8 cellular contexts compared by ENCODE assay signal in the genomic region with DNA sequence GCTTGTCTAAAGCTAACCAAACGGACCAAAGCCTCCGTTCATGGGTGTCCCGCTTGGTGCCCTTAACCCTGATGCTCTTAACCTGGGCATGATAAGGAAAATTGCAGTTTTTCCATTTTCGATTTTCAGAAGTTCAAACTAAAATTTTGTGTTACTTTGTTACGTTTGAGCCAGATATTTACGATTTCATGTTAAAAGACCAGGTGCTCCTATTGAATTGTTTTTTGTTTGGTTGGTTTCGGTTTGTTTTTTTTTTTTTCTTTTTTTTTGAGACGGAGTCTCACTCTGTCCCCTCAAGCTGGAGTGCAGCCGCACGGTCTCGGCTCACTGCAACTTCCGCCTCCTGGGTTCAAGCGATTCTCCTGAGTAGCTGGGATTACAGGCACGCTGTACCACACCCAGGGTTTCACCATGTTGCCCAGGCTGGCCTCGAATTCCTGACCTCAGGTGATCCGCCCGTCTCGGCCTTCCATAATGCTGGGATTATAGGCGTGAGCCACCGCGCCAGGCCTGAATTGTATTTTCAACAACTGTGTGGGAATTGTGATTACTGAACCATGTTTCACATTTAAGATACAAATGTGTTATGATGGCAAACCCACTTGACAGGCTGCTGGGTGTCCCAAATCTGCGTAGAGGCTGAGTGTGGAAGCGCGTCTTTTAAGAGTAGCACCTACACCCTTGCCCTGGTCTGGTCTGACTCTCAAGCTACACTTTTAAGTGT. TPM values are rescaled to one million over a fixed set of nuclear protein-coding genes. Genes with fewer than 3 reads are reported as not detected.
DNase-seq lines count a peak whose midpoint lies in the region; ATAC-seq and TF ChIP-seq lines count a peak whose summit lies in the region.

No MANE protein-coding gene starts in this region.

- no peak overlapping the region for H3K27ac ChIP-seq in iPS DF 6.9 (ENCODE audit: low read length)

- H3K27ac Mint-ChIP-seq in activated B cell treated with CpG ODN at 0.5 μM for 24 hours = peak overlapping the region; percentile 97
- peak overlapping the region; percentile 98 for H3K27ac Mint-ChIP-seq in stimulated activated naive B cell treated with anti-CD40 and anti-IgM and Interleukin-4, amounts not matched to agents 10 μg/mL and 1 μg/mL and 100 μg/mL, for 72 hours

- WGBS in iPS DF 6.9 (ENCODE audit: insufficient coverage, insufficient read length) = no CpG with 5 or more reads among the region's 24 CpGs

- CTCF ChIA-PET in activated B cell treated with CpG ODN at 0.5 μM for 24 hours (lab: Charles Lee) = interaction anchor here (1.9 kb wide), 1 partner anchor 385 kb away, joined by 4 read pairs; no protein-coding TSS in a partner anchor

- H3K9me3 Mint-ChIP-seq in activated B cell treated with CpG ODN at 0.5 μM for 24 hours = no peaks in the 10 kb centered on the region
- H3K9me3 Mint-ChIP-seq in stimulated activated naive B cell treated with anti-CD40 and anti-IgM and Interleukin-4, amounts not matched to agents 10 μg/mL and 1 μg/mL and 100 μg/mL, for 72 hours = peaks cover 0 to 1% of the 10 kb centered on the region in 2 donors

- H3K9me3 ChIP-seq in iPS DF 6.9 (ENCODE audit: control insufficient read depth, insufficient read depth, low read length) = no peaks in the 10 kb centered on the region

- peaks cover 59% of the 10 kb centered on the region for H3K4me1 Mint-ChIP-seq in activated B cell treated with CpG ODN at 0.5 μM for 24 hours
- H3K4me1 Mint-ChIP-seq in stimulated activated naive B cell treated with anti-CD40 and anti-IgM and Interleukin-4, amounts not matched to agents 10 μg/mL and 1 μg/mL and 100 μg/mL, for 72 hours = peaks cover 26 to 43% of the 10 kb centered on the region in 2 donors

- peak; percentile 8 for ATAC-seq in activated B cell treated with CpG ODN at 0.5 μM for 24 hours (ENCODE audit: low read depth)
- ATAC-seq in stimulated activated naive B cell treated with anti-CD40 and anti-IgM and Interleukin-4, amounts not matched to agents 10 μg/mL and 1 μg/mL and 100 μg/mL, for 72 hours (replicated peaks) = no peak
- ATAC-seq in GM18511 (IDR thresholded peaks at IDR 0.05; ENCODE audit: unreplicated experiment) = no peak

- peak overlapping the region; percentile 34; the same call in 1 of the 2 replicates for H3K4me3 ChIP-seq in iPS DF 6.9 (ENCODE audit: low read length)

- H3K36me3 Mint-ChIP-seq in activated B cell treated with CpG ODN at 0.5 μM for 24 hours (ENCODE audit: low read depth) = peaks cover 22% of the 10 kb centered on the region
- peaks cover 0 to 13% of the 10 kb centered on the region in 2 donors for H3K36me3 Mint-ChIP-seq in stimulated activated naive B cell treated with anti-CD40 and anti-IgM and Interleukin-4, amounts not matched to agents 10 μg/mL and 1 μg/mL and 100 μg/mL, for 72 hours

- H3K27me3 ChIP-seq in iPS DF 6.9 (ENCODE audit: control insufficient read depth, insufficient read depth, low read length) = no peaks in the 10 kb centered on the region

- H3K27me3 Mint-ChIP-seq in activated B cell treated with CpG ODN at 0.5 μM for 24 hours = no peaks in the 10 kb centered on the region
- no peaks in the 10 kb centered on the region for H3K27me3 Mint-ChIP-seq in stimulated activated naive B cell treated with anti-CD40 and anti-IgM and Interleukin-4, amounts not matched to agents 10 μg/mL and 1 μg/mL and 100 μg/mL, for 72 hours

- H3K4me3 Mint-ChIP-seq in activated B cell treated with CpG ODN at 0.5 μM for 24 hours = peak overlapping the region; percentile 96
- H3K4me3 Mint-ChIP-seq in stimulated activated naive B cell treated with anti-CD40 and anti-IgM and Interleukin-4, amounts not matched to agents 10 μg/mL and 1 μg/mL and 100 μg/mL, for 72 hours = peak overlapping the region; percentile 96 to 97

- DNase-seq in NCI-H345 treated with DMSO at 0.1 percent for 48 hours (lab: John Stamatoyannopoulos, UW; ENCODE audit: unreplicated experiment) (peak; percentile 18), NCI-H345 (lab: John Stamatoyannopoulos, UW) (no peak), activated B cell treated with CpG ODN at 0.5 μM for 24 hours (no peak), iPS DF 6.9 (ENCODE audit: low read depth, low spot score) (no peak), AG20443 (ENCODE audit: low spot score) (no peak), NCI-H2227 treated with DMSO at 0.1 percent for 48 hours (lab: John Stamatoyannopoulos, UW) (no peak)
- no peak for DNase-seq in stimulated activated naive B cell treated with anti-CD40 and anti-IgM and Interleukin-4, amounts not matched to agents 10 μg/mL and 1 μg/mL and 100 μg/mL, for 72 hours

- peaks cover 5% of the 10 kb centered on the region; the same call in 1 of the 2 replicates for H3K4me1 ChIP-seq in iPS DF 6.9 (ENCODE audit: control insufficient read depth, insufficient read depth, low read length)

- no peak for TF ChIP-seq CTCF in activated B cell treated with CpG ODN at 0.5 μM for 24 hours (IDR thresholded peaks at IDR 0.05)

- intact Hi-C loops in activated B cell treated with CpG ODN at 0.5 μM for 24 hours (cut with micrococcal nuclease) = loop anchor here (10.0 kb wide), 1 partner anchor 559 kb away; the partner anchor contains the start of gene REXO2

- no peaks in the 10 kb centered on the region for H3K36me3 ChIP-seq in iPS DF 6.9 (ENCODE audit: control insufficient read depth, insufficient read depth, low read length)

- POLR2A ChIA-PET in activated B cell treated with CpG ODN at 0.5 μM for 24 hours (lab: Charles Lee) = interaction anchor here (0.9 to 2.8 kb wide), 8 partner anchors 20 to 311 kb away, joined by 3 to 22 read pairs (median 5); no protein-coding TSS in a partner anchor

RNA-seq across cellular contexts. Expression of gene USP28, which starts 0.9 kb away (rescaled TPM):
- 39.6 and 49.6 TPM in 2 replicates for total RNA-seq in activated B cell treated with CpG ODN at 0.5 μM for 24 hours

RNA-seq across cellular contexts. Expression of gene HTR3B, which starts 28.4 kb away (rescaled TPM):
- 0.10 and 0.22 TPM in 2 replicates for total RNA-seq in activated B cell treated with CpG ODN at 0.5 μM for 24 hours
